ENCODE assay signal across 9 cellular contexts in the genomic region with DNA sequence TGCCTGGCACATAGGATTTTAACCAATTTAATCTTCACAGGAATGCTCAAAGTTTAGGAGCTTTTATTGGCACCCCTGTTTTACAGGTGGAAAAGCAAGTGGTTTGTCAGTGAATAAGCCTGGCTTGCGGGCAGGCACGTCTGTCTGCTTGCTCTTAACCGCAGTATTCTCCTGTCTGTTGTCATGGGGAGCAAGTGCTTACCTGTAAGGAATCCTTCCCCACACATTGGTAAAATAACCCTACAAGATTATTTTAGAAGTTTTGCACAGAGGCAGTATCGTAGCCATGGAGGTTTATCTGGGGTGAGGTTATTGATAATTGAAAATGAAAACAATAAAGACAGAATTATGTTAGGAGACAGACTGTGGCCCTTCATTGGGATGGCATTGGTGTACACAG.
DNase-seq lines count a peak whose midpoint lies in the region; ATAC-seq and TF ChIP-seq lines count a peak whose summit lies in the region.
"Had no signal": no experiment of that assay in that cellular context is flagged by ENCODE, and none has a peak within 500 bp of the region (broad histone marks: within the 10 kb centered on the region; RNA-seq: fewer than 3 reads in every experiment).

No MANE protein-coding gene starts in this region.

- H3K27me3 ChIP-seq in Caco-2 (replicated peaks; ENCODE audit: control insufficient read depth, insufficient read depth, low read length) = no peaks in the 10 kb centered on the region
- H3K27me3 ChIP-seq in HUES64 (ENCODE audit: insufficient read depth, low read length) = peaks cover 22% of the 10 kb centered on the region
- H3K27me3 ChIP-seq in dorsolateral prefrontal cortex = no peaks in the 10 kb centered on the region
- H3K27me3 ChIP-seq: right atrium auricular region had no signal

- H3K27ac ChIP-seq in HUES64 (ENCODE audit: low read depth, low read length) (no peak overlapping the region), dorsolateral prefrontal cortex (peak overlapping the region in 32 of 59 donors; percentile 21 to 87 (median 62))

- H3K4me3 ChIP-seq in Caco-2 (ENCODE audit: low read depth, low read length) (no peak overlapping the region), HUES64 (ENCODE audit: low read length) (peak overlapping the region; percentile 20), dorsolateral prefrontal cortex (peak overlapping the region in 33 of 59 donors; percentile 6 to 84 (median 69))

- TF ChIP-seq CTCF in Caco-2 (IDR thresholded peaks at IDR 0.05; ENCODE audit: insufficient read depth in 1 of 2, low read depth in 1 of 2, low read length in 1 of 2, severe bottlenecking in 1 of 2, unreplicated experiment in 1 of 2) = no peak
- TF ChIP-seq CTCF in dorsolateral prefrontal cortex (IDR thresholded peaks at IDR 0.05 in 54 of 56, conservative IDR thresholded peaks at IDR 0.05 in 2 of 56; ENCODE audit: low read depth in 1 of 56, partially characterized antibody in 56 of 56) = no peak
- TF ChIP-seq CTCF in neural crest cell (conservative IDR thresholded peaks at IDR 0.05) = no peak

- no TSS peak for BruUV-seq in Caco-2 (replicated peaks; lab: Mats Ljungman, UMichigan)

- H3K36me3 ChIP-seq in Caco-2 (ENCODE audit: control insufficient read depth, insufficient read depth, low read length) = no peaks in the 10 kb centered on the region
- no peaks in the 10 kb centered on the region for H3K36me3 ChIP-seq in HUES64 (ENCODE audit: insufficient read depth, low read length)
- H3K36me3 ChIP-seq: right atrium auricular region had no signal

- H3K4me3 Mint-ChIP-seq in Caco-2 (ENCODE audit: unreplicated experiment) (peak overlapping the region; percentile 52), neural crest cell (peak overlapping the region; percentile 72)

- H3K4me1 Mint-ChIP-seq in Caco-2 (ENCODE audit: low read depth, unreplicated experiment) (no peaks in the 10 kb centered on the region), neural crest cell (peaks cover 38% of the 10 kb centered on the region)

- POLR2A ChIA-PET in Caco-2 (lab: Charles Lee) = no interaction called here

- H3K27ac Mint-ChIP-seq in Caco-2 (ENCODE audit: unreplicated experiment) = no peak overlapping the region
- H3K27ac Mint-ChIP-seq in neural crest cell (ENCODE audit: unreplicated experiment) = no peak overlapping the region

- no peaks in the 10 kb centered on the region for H3K9me3 Mint-ChIP-seq in Caco-2 (ENCODE audit: unreplicated experiment)
- H3K9me3 Mint-ChIP-seq in neural crest cell = no peaks in the 10 kb centered on the region

- CTCF ChIA-PET in Caco-2 (lab: Charles Lee) = no interaction called here

- H3K36me3 Mint-ChIP-seq in Caco-2 (ENCODE audit: insufficient read depth, unreplicated experiment) (no peaks in the 10 kb centered on the region), neural crest cell (ENCODE audit: low read depth) (no peaks in the 10 kb centered on the region)

- ATAC-seq in GM18519 (IDR thresholded peaks at IDR 0.05; ENCODE audit: low FRiP score, unreplicated experiment) = no peak

- no peaks in the 10 kb centered on the region for H3K27me3 Mint-ChIP-seq in Caco-2 (ENCODE audit: insufficient read depth, unreplicated experiment)
- peaks cover 19% of the 10 kb centered on the region for H3K27me3 Mint-ChIP-seq in neural crest cell (ENCODE audit: low read depth)

- H3K9me3 ChIP-seq in Caco-2 = no peaks in the 10 kb centered on the region
- H3K9me3 ChIP-seq in HUES64 (ENCODE audit: insufficient read depth, low read depth, low read length) = no peaks in the 10 kb centered on the region
- H3K9me3 ChIP-seq: right atrium auricular region had no signal

- H3K4me1 ChIP-seq in Caco-2 (no peaks in the 10 kb centered on the region), HUES64 (ENCODE audit: insufficient read depth, low read length) (peaks cover 40% of the 10 kb centered on the region)

- intact Hi-C loops in Caco-2 (cut with micrococcal nuclease; ENCODE audit: unreplicated experiment) (no loop called here), dorsolateral prefrontal cortex (cut with DNase I) (loop anchor here (2.0 to 10.0 kb wide), 5 partner anchors 24 to 234 kb away; no protein-coding TSS in a partner anchor)

- H3K9ac ChIP-seq in HUES64 (ENCODE audit: low read depth, low read length) = no peak overlapping the region

- DNase-seq in Caco-2 = no peak
- DNase-seq in dorsolateral prefrontal cortex = no peak
- DNase-seq in neural crest cell (ENCODE audit: low read depth, low spot score) = no peak
- DNase-seq in NCI-H1092 treated with DMSO at 0.1 percent for 48 hours (lab: John Stamatoyannopoulos, UW) = no peak
- no peak for DNase-seq in globus pallidus (ENCODE audit: low spot score)
- DNase-seq: NCI-H187 treated with DMSO at 0.1 percent for 48 hours had no signal

- WGBS in HUES64 = 69% methylated on average over 4 of the region's 4 CpGs
